16 cellular contexts compared by ENCODE assay signal in the genomic region with DNA sequence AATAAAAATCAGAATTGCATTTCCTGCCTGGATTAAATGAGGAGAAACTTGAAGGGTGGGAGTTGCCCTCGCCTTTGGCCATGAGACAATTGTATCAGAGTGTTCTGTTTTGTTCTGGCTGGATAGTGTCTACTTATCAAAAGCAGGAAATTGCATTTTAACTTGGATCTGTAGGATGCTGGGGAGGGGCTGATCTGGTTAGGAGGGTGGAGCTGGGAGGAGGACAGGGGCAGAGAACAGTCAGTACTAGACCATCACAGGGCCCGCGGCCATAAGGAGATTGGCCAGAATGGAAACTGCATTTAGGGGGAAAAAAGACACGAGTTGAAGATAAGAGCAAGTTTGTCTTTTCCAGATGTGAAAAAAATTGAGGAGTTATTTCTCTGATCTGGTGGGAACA.
A peak's percentile ranks its signal among the peaks of the same experiment; 100 is the strongest.
DNase-seq lines count a peak whose midpoint lies in the region; ATAC-seq and TF ChIP-seq lines count a peak whose summit lies in the region.
"Had no signal": no experiment of that assay in that cellular context is flagged by ENCODE, and none has a peak within 500 bp of the region (broad histone marks: within the 10 kb centered on the region; RNA-seq: fewer than 3 reads in every experiment).

No MANE protein-coding gene starts in this region.

- H3K27ac ChIP-seq in testis (peak overlapping the region in 1 of 2 donors; percentile 7), A673 (ENCODE audit: low read depth, low read length, poor library complexity, severe bottlenecking) (no peak overlapping the region)

- no TSS peak for BruUV-seq in A673 (replicated peaks; lab: Mats Ljungman, UMichigan)

- 33 to 38% methylated on average over 4 of the region's 4 CpGs for WGBS in testis, 2 donors

- H3K4me3 ChIP-seq in testis: no peak overlapping the region
- H3K4me3 ChIP-seq in A673 (ENCODE audit: low read depth, low read length, poor library complexity, severe bottlenecking): no peak overlapping the region

- peaks cover 5 to 14% of the 10 kb centered on the region in 2 donors for H3K9me3 Mint-ChIP-seq in activated naive CD4-positive, alpha-beta T cell treated with anti-CD3 and anti-CD28 coated beads, Interleukin-2, amount 50 U/mL, for 72 hours
- H3K9me3 Mint-ChIP-seq: CD8-positive, alpha-beta T cell; H9 had no signal

- POLR2A ChIA-PET in A673 (lab: Charles Lee; ENCODE audit: low non-redundant PET): no interaction called here

- intact Hi-C loops in testis (cut with DNase I; ENCODE audit: low total_unique reads): no loop called here
- intact Hi-C loops in A673 (cut with micrococcal nuclease; ENCODE audit: unreplicated experiment): no loop called here

- no peak for TF ChIP-seq CTCF in testis (IDR thresholded peaks at IDR 0.05)
- TF ChIP-seq CTCF in A673 (conservative IDR thresholded peaks at IDR 0.05; ENCODE audit: low read depth, low read length): no peak

- H3K4me1 ChIP-seq in testis: no peaks in the 10 kb centered on the region
- no peaks in the 10 kb centered on the region for H3K4me1 ChIP-seq in A673 (ENCODE audit: insufficient read depth, low read length, poor library complexity, severe bottlenecking)

- no peaks in the 10 kb centered on the region for H3K9me3 ChIP-seq in testis
- no peaks in the 10 kb centered on the region for H3K9me3 ChIP-seq in A673 (ENCODE audit: low read depth, low read length, poor library complexity, severe bottlenecking)

- no peak overlapping the region for H3K27ac Mint-ChIP-seq in activated naive CD4-positive, alpha-beta T cell treated with anti-CD3 and anti-CD28 coated beads, Interleukin-2, amount 50 U/mL, for 72 hours
- H3K27ac Mint-ChIP-seq: CD8-positive, alpha-beta T cell; H9 had no signal

- H3K27me3 ChIP-seq in testis: no peaks in the 10 kb centered on the region
- H3K27me3 ChIP-seq in A673 (replicated peaks; ENCODE audit: insufficient read depth, low read depth, low read length, poor library complexity): peaks cover 4% of the 10 kb centered on the region

- H3K36me3 ChIP-seq in testis (ENCODE audit: low read depth, missing control alignments): no peaks in the 10 kb centered on the region
- H3K36me3 ChIP-seq in A673 (ENCODE audit: insufficient read depth, low read length, poor library complexity, severe bottlenecking): no peaks in the 10 kb centered on the region

- TF ChIP-seq POLR2A in testis (IDR thresholded peaks at IDR 0.05): no peak

- ATAC-seq in SK-N-SH treated with all-trans-retinoic acid at 6 μM for 48 hours: peak; percentile 32; the same call in 1 of the 3 replicates
- ATAC-seq in GM19463 (IDR thresholded peaks at IDR 0.05; ENCODE audit: unreplicated experiment): no peak
- no peak for ATAC-seq in GM18867 (IDR thresholded peaks at IDR 0.05; ENCODE audit: unreplicated experiment)
- no peak for ATAC-seq in activated naive CD4-positive, alpha-beta T cell treated with anti-CD3 and anti-CD28 coated beads, Interleukin-2, amount 50 U/mL, for 72 hours
- ATAC-seq: CD8-positive, alpha-beta T cell had no signal

- peaks cover 9 to 13% of the 10 kb centered on the region in 2 donors for H3K36me3 Mint-ChIP-seq in activated naive CD4-positive, alpha-beta T cell treated with anti-CD3 and anti-CD28 coated beads, Interleukin-2, amount 50 U/mL, for 72 hours
- H3K36me3 Mint-ChIP-seq: CD8-positive, alpha-beta T cell had no signal

- CTCF ChIA-PET in A673 (lab: Charles Lee): no interaction called here

- peak; percentile 35 for DNase-seq in foreskin melanocyte
- peak; percentile 46 for DNase-seq in left kidney (ENCODE audit: low read depth, low spot score)
- peak; percentile 16 for DNase-seq in testis
- no peak for DNase-seq in A673 (ENCODE audit: low spot score)
- DNase-seq in activated naive CD4-positive, alpha-beta T cell treated with anti-CD3 and anti-CD28 coated beads, Interleukin-2, amount 50 U/mL, for 72 hours (ENCODE audit: low spot score in 2 of 2): no peak
- DNase-seq: CD8-positive, alpha-beta T cell; DMS79 treated with DMSO at 0.1 percent for 48 hours; H9; Kasumi-1; MV-4-11; NCI-H1417 treated with DMSO at 0.1 percent for 48 hours; NCI-H2081 treated with DMSO at 0.1 percent for 48 hours; NCI-H2227 treated with DMSO at 0.1 percent for 48 hours had no signal

TF ChIP-seq in SK-N-SH treated with all-trans-retinoic acid at 6 μM for 48 hours, 23 proteins besides CTCF, POLR2A, EP300 and RAD21:
- TF ChIP-seq, protein P1, sequence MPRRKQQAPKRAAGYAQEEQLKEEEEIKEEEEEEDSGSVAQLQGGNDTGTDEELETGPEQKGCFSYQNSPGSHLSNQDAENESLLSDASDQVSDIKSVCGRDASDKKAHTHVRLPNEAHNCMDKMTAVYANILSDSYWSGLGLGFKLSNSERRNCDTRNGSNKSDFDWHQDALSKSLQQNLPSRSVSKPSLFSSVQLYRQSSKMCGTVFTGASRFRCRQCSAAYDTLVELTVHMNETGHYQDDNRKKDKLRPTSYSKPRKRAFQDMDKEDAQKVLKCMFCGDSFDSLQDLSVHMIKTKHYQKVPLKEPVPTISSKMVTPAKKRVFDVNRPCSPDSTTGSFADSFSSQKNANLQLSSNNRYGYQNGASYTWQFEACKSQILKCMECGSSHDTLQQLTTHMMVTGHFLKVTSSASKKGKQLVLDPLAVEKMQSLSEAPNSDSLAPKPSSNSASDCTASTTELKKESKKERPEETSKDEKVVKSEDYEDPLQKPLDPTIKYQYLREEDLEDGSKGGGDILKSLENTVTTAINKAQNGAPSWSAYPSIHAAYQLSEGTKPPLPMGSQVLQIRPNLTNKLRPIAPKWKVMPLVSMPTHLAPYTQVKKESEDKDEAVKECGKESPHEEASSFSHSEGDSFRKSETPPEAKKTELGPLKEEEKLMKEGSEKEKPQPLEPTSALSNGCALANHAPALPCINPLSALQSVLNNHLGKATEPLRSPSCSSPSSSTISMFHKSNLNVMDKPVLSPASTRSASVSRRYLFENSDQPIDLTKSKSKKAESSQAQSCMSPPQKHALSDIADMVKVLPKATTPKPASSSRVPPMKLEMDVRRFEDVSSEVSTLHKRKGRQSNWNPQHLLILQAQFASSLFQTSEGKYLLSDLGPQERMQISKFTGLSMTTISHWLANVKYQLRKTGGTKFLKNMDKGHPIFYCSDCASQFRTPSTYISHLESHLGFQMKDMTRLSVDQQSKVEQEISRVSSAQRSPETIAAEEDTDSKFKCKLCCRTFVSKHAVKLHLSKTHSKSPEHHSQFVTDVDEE (CRISPR knock-in tag; IDR thresholded peaks at IDR 0.05): peak; percentile 56; the same call in 1 of the 2 replicates
- TF ChIP-seq TCF4 (CRISPR knock-in tag; IDR thresholded peaks at IDR 0.05; ENCODE audit: borderline replicate concordance) (peak; percentile 77), GLIS3 (CRISPR knock-in tag; IDR thresholded peaks at IDR 0.05) (no peak)

Comparison
In these comparisons a context has a peak if more than half of its experiments do, and no peak if none do; other contexts are left out.
1. DNase-seq: peak in foreskin melanocyte (single experiment), left kidney (single experiment) and testis (single experiment); none in A673 (single experiment) and activated naive CD4-positive, alpha-beta T cell treated with anti-CD3 and anti-CD28 coated beads, Interleukin-2, amount 50 U/mL, for 72 hours (0 of 2).